ENCODE assay signal across 1 cellular context in the genomic region with DNA sequence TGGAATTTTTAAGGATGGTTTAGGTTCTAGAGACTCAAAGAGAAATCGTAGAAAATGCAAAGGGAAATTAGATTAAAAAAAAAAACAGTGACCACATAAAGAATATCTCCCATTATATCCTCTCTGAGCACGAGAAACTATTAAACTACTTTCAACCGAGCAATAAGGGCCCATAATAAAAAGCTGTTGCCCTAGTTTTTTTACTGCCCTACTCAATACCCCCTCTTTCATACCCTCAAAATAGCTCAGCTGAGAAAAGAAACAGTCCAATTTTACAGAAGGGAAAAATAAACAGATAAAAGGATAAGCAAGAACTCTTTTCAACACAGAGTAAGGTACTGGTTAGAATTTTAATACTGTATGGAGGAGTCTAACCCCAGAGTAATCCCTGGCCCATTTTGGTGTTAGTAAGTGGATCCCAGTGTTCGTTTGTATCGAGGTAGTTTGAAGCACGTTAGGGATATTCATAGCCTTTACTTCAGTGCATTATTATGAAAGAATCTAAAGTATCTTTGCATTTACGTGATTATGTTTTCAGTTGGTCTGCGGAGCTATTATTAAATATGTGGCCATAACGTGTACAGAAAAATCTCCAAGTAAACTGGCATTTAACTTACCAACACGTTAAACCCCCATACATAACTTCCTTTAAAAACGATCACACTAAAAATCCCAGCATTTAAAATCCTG.
TF ChIP-seq lines count a peak whose summit lies in the region.

No MANE protein-coding gene starts in this region.

TF ChIP-seq in K562, 482 proteins besides CTCF, POLR2A, EP300 and RAD21 (continued from another document):
- TF ChIP-seq ZNF395 (CRISPR knock-in tag; IDR thresholded peaks at IDR 0.05) = peak; percentile 70; the same call in 1 of the 2 replicates
- TF ChIP-seq, protein P1, sequence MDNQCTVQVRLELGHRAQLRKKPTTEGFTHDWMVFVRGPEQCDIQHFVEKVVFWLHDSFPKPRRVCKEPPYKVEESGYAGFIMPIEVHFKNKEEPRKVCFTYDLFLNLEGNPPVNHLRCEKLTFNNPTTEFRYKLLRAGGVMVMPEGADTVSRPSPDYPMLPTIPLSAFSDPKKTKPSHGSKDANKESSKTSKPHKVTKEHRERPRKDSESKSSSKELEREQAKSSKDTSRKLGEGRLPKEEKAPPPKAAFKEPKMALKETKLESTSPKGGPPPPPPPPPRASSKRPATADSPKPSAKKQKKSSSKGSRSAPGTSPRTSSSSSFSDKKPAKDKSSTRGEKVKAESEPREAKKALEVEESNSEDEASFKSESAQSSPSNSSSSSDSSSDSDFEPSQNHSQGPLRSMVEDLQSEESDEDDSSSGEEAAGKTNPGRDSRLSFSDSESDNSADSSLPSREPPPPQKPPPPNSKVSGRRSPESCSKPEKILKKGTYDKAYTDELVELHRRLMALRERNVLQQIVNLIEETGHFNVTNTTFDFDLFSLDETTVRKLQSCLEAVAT (IDR thresholded peaks at IDR 0.05) = peak; percentile 31 to 80; a peak in 3 of 4 replicates
- TF ChIP-seq TAF1 (IDR thresholded peaks at IDR 0.05; ENCODE audit: control insufficient read depth, extremely low read depth, insufficient read depth, low read length, severe bottlenecking) = peak; percentile 15
- no peak for TF ChIP-seq HNRNPH1 (optimal IDR thresholded peaks at IDR 0.05; ENCODE audit: low read depth, low read length)
- TF ChIP-seq SRSF1 (IDR thresholded peaks at IDR 0.05; ENCODE audit: low read depth, low read length) = no peak
- TF ChIP-seq RBM25 (IDR thresholded peaks at IDR 0.05; ENCODE audit: low read depth, low read length, severe bottlenecking) = no peak
- TF ChIP-seq ZNF3 (CRISPR knock-in tag; IDR thresholded peaks at IDR 0.05) = peak; percentile 60; the same call in 1 of the 2 replicates
- TF ChIP-seq ZNF785 (CRISPR knock-in tag; IDR thresholded peaks at IDR 0.05) = no peak
